Comparison of ENCODE assay signal across 20 cellular contexts in genomic region chr5:150692276-150692675, GRCh38. TPM values are rescaled to one million over a fixed set of nuclear protein-coding genes. Genes with fewer than 3 reads are reported as not detected.
A peak's percentile ranks its signal among the peaks of the same experiment; 100 is the strongest.
DNase-seq lines count a peak whose midpoint lies in the region; ATAC-seq and TF ChIP-seq lines count a peak whose summit lies in the region.
"Had no signal": no experiment of that assay in that cellular context is flagged by ENCODE, and none has a peak within 500 bp of the region (broad histone marks: within the 10 kb centered on the region; RNA-seq: fewer than 3 reads in every experiment).

No MANE protein-coding gene starts in this region.

- no peak overlapping the region for H3K4me3 Mint-ChIP-seq in activated T-cell treated with anti-CD3 and anti-CD28 coated beads, Interleukin-2, amount 50 U/mL, for 24 hours
- H3K4me3 Mint-ChIP-seq in GM23338: no peak overlapping the region
- no peak overlapping the region for H3K4me3 Mint-ChIP-seq in stimulated activated effector memory CD8-positive, alpha-beta T cell treated with anti-CD3 and anti-CD28 coated beads, Interleukin-12 subunit alpha, Interleukin-12 subunit beta, amount 100 ng/mL, for 72 hours
- H3K4me3 Mint-ChIP-seq: CD14-positive monocyte; CD8-positive, alpha-beta T cell; HFFc6 had no signal

- H3K27ac ChIP-seq in GM23338 (ENCODE audit: low read depth) (peak overlapping the region; percentile 19; the same call in 1 of the 2 replicates), neural cell (ENCODE audit: low read length) (peak overlapping the region; percentile 45)
- H3K27ac ChIP-seq: BLaER1 had no signal

- no peak overlapping the region for H3K9ac ChIP-seq in neural cell (ENCODE audit: low read length)
- H3K9ac ChIP-seq: BLaER1 had no signal

- H3K4me1 Mint-ChIP-seq in activated T-cell treated with anti-CD3 and anti-CD28 coated beads, Interleukin-2, amount 50 U/mL, for 24 hours (ENCODE audit: low read depth): no peaks in the 10 kb centered on the region
- H3K4me1 Mint-ChIP-seq in GM23338: peaks cover 7% of the 10 kb centered on the region; the same call in 2 of the 3 replicates
- H3K4me1 Mint-ChIP-seq in stimulated activated effector memory CD8-positive, alpha-beta T cell treated with anti-CD3 and anti-CD28 coated beads, Interleukin-12 subunit alpha, Interleukin-12 subunit beta, amount 100 ng/mL, for 72 hours: no peaks in the 10 kb centered on the region

- H3K79me2 ChIP-seq in GM23338 (replicated peaks; ENCODE audit: insufficient read depth): no peaks in the 10 kb centered on the region
- no peaks in the 10 kb centered on the region for H3K79me2 ChIP-seq in neural cell (replicated peaks; ENCODE audit: insufficient read depth, low read length)

- no peak overlapping the region for H3K4me3 ChIP-seq in GM23338
- H3K4me3 ChIP-seq in neural cell (ENCODE audit: low read length): no peak overlapping the region
- H3K4me3 ChIP-seq: BLaER1 had no signal

- no peaks in the 10 kb centered on the region for H3K27me3 Mint-ChIP-seq in activated T-cell treated with anti-CD3 and anti-CD28 coated beads, Interleukin-2, amount 50 U/mL, for 24 hours
- H3K27me3 Mint-ChIP-seq in GM23338 (ENCODE audit: insufficient read depth, low read depth, poor library complexity): no peaks in the 10 kb centered on the region

- H3K9me2 ChIP-seq in GM23338 (ENCODE audit: insufficient read depth) (no peaks in the 10 kb centered on the region), neural cell (ENCODE audit: insufficient read depth, low read length) (no peaks in the 10 kb centered on the region)

- H3K4me2 ChIP-seq in GM23338 (no peak overlapping the region), neural cell (ENCODE audit: low read length) (no peak overlapping the region)
- H3K4me2 ChIP-seq: BLaER1 had no signal

- H3F3A ChIP-seq in GM23338 (replicated peaks; ENCODE audit: low read depth): no peaks in the 10 kb centered on the region
- no peaks in the 10 kb centered on the region for H3F3A ChIP-seq in neural cell (ENCODE audit: insufficient read depth, low read length, poor library complexity, severe bottlenecking)

- no peak for DNase-seq in activated T-cell treated with anti-CD3 and anti-CD28 coated beads, Interleukin-2, amount 50 U/mL, for 24 hours
- DNase-seq in activated T-cell treated with anti-CD3 and anti-CD28 coated beads for 4 hours: no peak
- DNase-seq in GM23338 (ENCODE audit: low spot score): no peak
- DNase-seq in stimulated activated effector memory CD8-positive, alpha-beta T cell treated with anti-CD3 and anti-CD28 coated beads, Interleukin-12 subunit alpha, Interleukin-12 subunit beta, amount 100 ng/mL, for 72 hours (ENCODE audit: low spot score in 2 of 2): no peak
- DNase-seq in stimulated activated CD4-positive, alpha-beta T cell treated with anti-CD3 and anti-CD28 coated beads, Interleukin-2, amount 100 ng/mL, for 48 hours: no peak
- DNase-seq: 8988T; Calu3; CD8-positive, alpha-beta T cell; DMS79 treated with DMSO at 0.1 percent for 48 hours; GF-D8; GOT3; H7; HFFc6 had no signal

- no peak for TF ChIP-seq CTCF in GM23338 (conservative IDR thresholded peaks at IDR 0.05; ENCODE audit: low read depth in 2 of 2)
- TF ChIP-seq CTCF in neural cell (IDR thresholded peaks at IDR 0.05; ENCODE audit: poor library complexity, severe bottlenecking): no peak

- no peak for TF ChIP-seq EP300 in neural cell (conservative IDR thresholded peaks at IDR 0.05; ENCODE audit: poor library complexity, severe bottlenecking)

- no peaks in the 10 kb centered on the region for H3K9me3 Mint-ChIP-seq in activated T-cell treated with anti-CD3 and anti-CD28 coated beads, Interleukin-2, amount 50 U/mL, for 24 hours
- H3K9me3 Mint-ChIP-seq in GM23338: no peaks in the 10 kb centered on the region
- no peaks in the 10 kb centered on the region for H3K9me3 Mint-ChIP-seq in stimulated activated effector memory CD8-positive, alpha-beta T cell treated with anti-CD3 and anti-CD28 coated beads, Interleukin-12 subunit alpha, Interleukin-12 subunit beta, amount 100 ng/mL, for 72 hours
- H3K9me3 Mint-ChIP-seq: CD8-positive, alpha-beta T cell; HFFc6 had no signal

- no peaks in the 10 kb centered on the region for H4K20me1 ChIP-seq in GM23338 (replicated peaks; ENCODE audit: insufficient read depth)
- H4K20me1 ChIP-seq in neural cell (ENCODE audit: insufficient read depth): no peaks in the 10 kb centered on the region
- H4K20me1 ChIP-seq: BLaER1 had no signal

- no peaks in the 10 kb centered on the region for H3K27me3 ChIP-seq in GM23338 (ENCODE audit: insufficient read depth)
- H3K27me3 ChIP-seq in neural cell (ENCODE audit: insufficient read depth, low read depth, low read length): no peaks in the 10 kb centered on the region
- H3K27me3 ChIP-seq: BLaER1 had no signal

- ATAC-seq in GM23338: no peak
- no peak for ATAC-seq in stimulated activated effector memory CD8-positive, alpha-beta T cell treated with anti-CD3 and anti-CD28 coated beads, Interleukin-12 subunit alpha, Interleukin-12 subunit beta, amount 100 ng/mL, for 72 hours
- no peak for ATAC-seq in HG02852 (IDR thresholded peaks at IDR 0.05; ENCODE audit: unreplicated experiment)
- ATAC-seq in HG03135 (IDR thresholded peaks at IDR 0.05; ENCODE audit: unreplicated experiment): no peak
- ATAC-seq: CD8-positive, alpha-beta T cell; HCT116 had no signal

- H3K36me3 ChIP-seq in GM23338 (ENCODE audit: insufficient read depth) (peaks cover 57% of the 10 kb centered on the region), neural cell (ENCODE audit: insufficient read depth, low read length) (peaks cover 3% of the 10 kb centered on the region)

- H3K4me1 ChIP-seq in GM23338 (ENCODE audit: insufficient read depth): no peaks in the 10 kb centered on the region
- H3K4me1 ChIP-seq: BLaER1 had no signal

- H3K36me3 Mint-ChIP-seq in activated T-cell treated with anti-CD3 and anti-CD28 coated beads, Interleukin-2, amount 50 U/mL, for 24 hours (ENCODE audit: low read depth): peaks cover 89% of the 10 kb centered on the region
- peaks cover 65% of the 10 kb centered on the region for H3K36me3 Mint-ChIP-seq in GM23338 (ENCODE audit: low read depth)
- H3K36me3 Mint-ChIP-seq in stimulated activated effector memory CD8-positive, alpha-beta T cell treated with anti-CD3 and anti-CD28 coated beads, Interleukin-12 subunit alpha, Interleukin-12 subunit beta, amount 100 ng/mL, for 72 hours: peaks cover 94% of the 10 kb centered on the region

- H2AFZ ChIP-seq in GM23338: no peak overlapping the region
- H2AFZ ChIP-seq in neural cell (ENCODE audit: low read depth, low read length): no peak overlapping the region

- no peaks in the 10 kb centered on the region for H3K9me3 ChIP-seq in neural cell (ENCODE audit: low read length)
- H3K9me3 ChIP-seq: BLaER1 had no signal

- peak overlapping the region; percentile 65 for H3K27ac Mint-ChIP-seq in activated T-cell treated with anti-CD3 and anti-CD28 coated beads, Interleukin-2, amount 50 U/mL, for 24 hours
- H3K27ac Mint-ChIP-seq in GM23338: no peak overlapping the region
- H3K27ac Mint-ChIP-seq in stimulated activated effector memory CD8-positive, alpha-beta T cell treated with anti-CD3 and anti-CD28 coated beads, Interleukin-12 subunit alpha, Interleukin-12 subunit beta, amount 100 ng/mL, for 72 hours: peak overlapping the region; percentile 40
- H3K27ac Mint-ChIP-seq: HFFc6 had no signal

- no peak for TF ChIP-seq RAD21 in neural cell (conservative IDR thresholded peaks at IDR 0.05)

TF ChIP-seq in GM23338, 12 proteins besides CTCF, POLR2A, EP300 and RAD21 (continues in another document):
- no peak for TF ChIP-seq EZH2 (IDR thresholded peaks at IDR 0.05; ENCODE audit: low read depth, unreplicated experiment)

TF ChIP-seq in neural cell, 6 proteins besides CTCF, POLR2A, EP300 and RAD21:
- no peak for TF ChIP-seq MXI1 (conservative IDR thresholded peaks at IDR 0.05; ENCODE audit: poor library complexity, severe bottlenecking)
- no peak for TF ChIP-seq REST (IDR thresholded peaks at IDR 0.05; ENCODE audit: borderline replicate concordance)
- no peak for TF ChIP-seq EZH2 (IDR thresholded peaks at IDR 0.05; ENCODE audit: borderline replicate concordance, insufficient read depth, low read length, poor library complexity, severe bottlenecking)
- TF ChIP-seq SMC3 (conservative IDR thresholded peaks at IDR 0.05; ENCODE audit: poor library complexity): no peak
- TF ChIP-seq TAF1 (IDR thresholded peaks at IDR 0.05; ENCODE audit: low read depth): no peak

RNA-seq across cellular contexts. Expression of gene RBM22, which starts 8.6 kb away (rescaled TPM):
- total RNA-seq in GM23338 (2014; rRNA removed; shearing (Covaris generic)): 30.7 and 32.3 TPM in 2 replicates
- 20.3 and 23.4 TPM in 2 replicates for polyA plus RNA-seq in GM23338 (2016; fragmentation: Nextera tagmentation; extraction: Ambion mirVana)
- 65.9 and 67.9 TPM in 2 replicates for polyA plus RNA-seq in neural cell
- 51.4 and 55.0 TPM in 2 replicates for polyA minus RNA-seq in neural cell

RNA-seq across cellular contexts. Expression of gene MYOZ3, which starts 31.2 kb away (rescaled TPM):
- 13.8 and 26.4 TPM in 2 replicates for total RNA-seq in GM23338 (2014; rRNA removed; shearing (Covaris generic))
- polyA plus RNA-seq in GM23338 (2016; fragmentation: Nextera tagmentation; extraction: Ambion mirVana) (10.9 and 12.7 TPM in 2 replicates), neural cell (not detected in 2 replicates)
- not detected in 2 replicates for polyA minus RNA-seq in neural cell
- total RNA-seq: Calu3; CD8-positive, alpha-beta T cell; HT-29 had no signal
- polyA plus RNA-seq: CD14-positive monocyte had no signal

RNA-seq across cellular contexts. Expression of gene SYNPO, which starts 51.8 kb away (rescaled TPM):
- total RNA-seq in GM23338 (2014; rRNA removed; shearing (Covaris generic)): 1.3 and 3.0 TPM in 2 replicates
- polyA plus RNA-seq in GM23338 (2016; fragmentation: Nextera tagmentation; extraction: Ambion mirVana): 0.16 and 0.38 TPM in 2 replicates
- 0.14 TPM in 1 of 2 replicates, not detected in the other for polyA plus RNA-seq in neural cell
- 0.24 and 0.35 TPM in 2 replicates for polyA minus RNA-seq in neural cell
- polyA plus RNA-seq: CD14-positive monocyte had no signal

Comparison
In these comparisons a context has a peak if more than half of its experiments do, and no peak if none do; other contexts are left out.
1. RNA of gene MYOZ3, which starts 31.2 kb away (polyA plus RNA-seq): 10.9 to 12.7 TPM in GM23338; not detected in neural cell; every median in the first group is over 10 times any median in the second.